ENCODE assay signal across 8 cellular contexts in the genomic region with DNA sequence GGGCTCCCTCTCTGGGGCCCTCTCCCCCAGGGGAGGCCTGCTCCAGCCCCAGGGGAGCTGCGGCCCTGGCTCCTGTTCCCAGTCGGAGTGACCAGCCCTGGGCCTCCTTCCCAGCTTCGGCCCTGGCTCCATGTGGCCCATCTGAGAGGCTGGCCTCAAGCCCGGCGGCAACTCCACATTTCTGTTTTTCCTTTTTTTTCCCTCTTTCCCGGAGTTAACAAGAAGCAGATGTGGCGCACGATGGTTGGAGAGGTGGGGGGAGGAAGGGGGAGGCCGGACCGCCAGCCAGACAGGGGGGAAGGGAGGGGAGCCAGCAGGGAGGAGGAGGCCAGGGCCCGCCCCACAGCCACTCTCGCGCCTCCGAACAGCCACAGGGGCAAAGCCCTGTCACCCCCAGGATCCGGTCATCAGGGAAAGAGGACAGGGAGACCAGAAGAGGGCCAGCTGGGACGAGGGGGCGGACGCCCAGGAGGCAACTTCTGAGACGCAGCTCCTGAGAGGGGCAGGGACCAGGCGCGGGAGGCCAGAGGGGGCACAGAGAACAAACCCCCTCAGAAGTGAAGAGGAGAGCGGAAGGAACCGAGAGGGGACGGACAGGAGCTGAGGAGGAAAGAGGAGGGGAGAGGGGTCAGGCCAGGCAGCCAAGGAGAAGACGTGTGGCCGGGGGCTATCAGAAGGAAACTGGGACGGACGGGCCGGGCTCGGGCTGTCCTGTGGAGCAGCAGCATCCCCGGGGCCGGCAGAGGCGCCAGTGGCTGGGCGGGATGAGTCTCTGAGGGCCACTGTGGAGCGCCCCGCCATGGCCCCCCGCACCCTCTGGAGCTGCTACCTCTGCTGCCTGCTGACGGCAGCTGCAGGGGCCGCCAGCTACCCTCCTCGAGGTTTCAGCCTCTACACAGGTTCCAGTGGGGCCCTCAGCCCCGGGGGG. TPM values are rescaled to one million over a fixed set of nuclear protein-coding genes. Genes with fewer than 3 reads are reported as not detected.
DNase-seq lines count a peak whose midpoint lies in the region; ATAC-seq and TF ChIP-seq lines count a peak whose summit lies in the region.

A gene (plus strand): TSS at position 349 of the 928 bp plus-strand sequence. CDS start 451 bp downstream, at position 800.

- H3K4me1 ChIP-seq in ES-I3 (ENCODE audit: insufficient read depth, low read length) (peaks cover 18% of the 10 kb centered on the region; the same call in 1 of the 2 replicates), right atrium auricular region (peaks cover 0 to 56% of the 10 kb centered on the region in 2 donors)

- intact Hi-C loops in sciatic nerve (cut with DNase I): no loop called here

- no peaks in the 10 kb centered on the region for H3K9me3 ChIP-seq in ES-I3 (ENCODE audit: control insufficient read depth, insufficient read depth, low read length)
- no peaks in the 10 kb centered on the region for H3K9me3 ChIP-seq in right atrium auricular region

- H3K36me3 ChIP-seq in ES-I3 (ENCODE audit: insufficient read depth, low read length) (no peaks in the 10 kb centered on the region), right atrium auricular region (no peaks in the 10 kb centered on the region)

- H3K27ac ChIP-seq in right atrium auricular region: peak within 1 kb of the TSS; percentile 69 to 86

- H3K9ac ChIP-seq in ES-I3 (ENCODE audit: low read depth, low read length): peak within 1 kb of the TSS; percentile 46; the same call in 1 of the 2 replicates

- peak within 1 kb of the TSS; percentile 50 to 51 for H3K4me3 ChIP-seq in right atrium auricular region

- TF ChIP-seq CTCF in right atrium auricular region (IDR thresholded peaks at IDR 0.05): no peak

- DNase-seq in amniotic stem cell (lab: John Stamatoyannopoulos, UW) (peak; percentile 91), right atrium auricular region (ENCODE audit: low spot score) (peak; percentile 85), sciatic nerve (ENCODE audit: low spot score) (peak; percentile 92), HuH-7 (ENCODE audit: low spot score) (no peak)

- no peaks in the 10 kb centered on the region for H3K27me3 ChIP-seq in right atrium auricular region

- ATAC-seq in sciatic nerve (peak; percentile 92), GM21737 (IDR thresholded peaks at IDR 0.05; ENCODE audit: unreplicated experiment) (no peak), HG03520 (IDR thresholded peaks at IDR 0.05; ENCODE audit: unreplicated experiment) (no peak)
- ATAC-seq in activated CD4-positive, CD25-positive, alpha-beta regulatory T cell treated with anti-CD3 and anti-CD28 coated beads, Interleukin-2, amount 50 U/mL, for 24 hours: no peak

RNA-seq across cellular contexts. Expression of the gene that starts here (rescaled TPM):
- total RNA-seq in right atrium auricular region (10 to 100 TPM; 22.3 to 36.7 TPM), sciatic nerve (46.8 TPM)
